Comparison of ENCODE assay signal across 17 cellular contexts in genomic region chr13:112721198-112722104, GRCh38. TPM values are rescaled to one million over a fixed set of nuclear protein-coding genes. Genes with fewer than 3 reads are reported as not detected.
A peak's percentile ranks its signal among the peaks of the same experiment; 100 is the strongest.
DNase-seq lines count a peak whose midpoint lies in the region; ATAC-seq, FAIRE-seq and TF ChIP-seq lines count a peak whose summit lies in the region.
"Had no signal": no experiment of that assay in that cellular context is flagged by ENCODE, and none has a peak within 500 bp of the region (broad histone marks: within the 10 kb centered on the region; RNA-seq: fewer than 3 reads in every experiment).

No MANE protein-coding gene starts in this region.

- peaks cover 21% of the 10 kb centered on the region for H3K27me3 Mint-ChIP-seq in GM23338 (ENCODE audit: insufficient read depth, low read depth, poor library complexity)
- H3K27me3 Mint-ChIP-seq: activated CD4-positive, alpha-beta memory T cell treated with anti-CD3 and anti-CD28 coated beads, Interleukin-2, amount 10 ng/mL, durations not matched to agents 7 days and 5 days had no signal

- no peak overlapping the region for H3K4me2 ChIP-seq in GM23338
- no peak overlapping the region for H3K4me2 ChIP-seq in GM12878 (ENCODE audit: control insufficient read depth, insufficient read depth)

- SMC1A ChIA-PET in GM12878 (lab: Charles Lee; ENCODE audit: uncharacterized antibody, unreplicated experiment) = no interaction called here

- H3F3A ChIP-seq in GM23338 (replicated peaks; ENCODE audit: low read depth) = 0 out of 2 replicates have a peak, but pooled peaks cover 12% of the 10 kb centered on the region

- H3K4me3 ChIP-seq in GM23338 (no peak overlapping the region), GM12878 (no peak overlapping the region)

- DNase-seq in GM23338 (ENCODE audit: low spot score) (no peak), GM12878 (ENCODE audit: low read depth, low spot score) (no peak), left lobe of liver (ENCODE audit: low spot score) (no peak), posterior vena cava (ENCODE audit: low spot score) (peak; percentile 77), dermis blood vessel endothelial cell (no peak), HPDE6-E6E7 (ENCODE audit: extremely low spot score) (no peak)
- DNase-seq in stimulated activated CD4-positive, alpha-beta T cell treated with anti-CD3 and anti-CD28 coated beads, Interleukin-15, amount 100 ng/mL, for 24 hours = no peak
- DNase-seq: activated CD4-positive, alpha-beta memory T cell treated with anti-CD3 and anti-CD28 coated beads, Interleukin-2, amount 10 ng/mL, durations not matched to agents 7 days and 5 days; KG1; kidney glomerular epithelial cell; NCI-H1694 treated with DMSO at 0.1 percent for 48 hours; NCI-H774; occipital lobe; SHP77 had no signal

- no peak overlapping the region for H3K9ac ChIP-seq in GM12878 (ENCODE audit: control insufficient read depth, insufficient read depth, low read length)

- H3K27me3 ChIP-seq in GM23338 (ENCODE audit: insufficient read depth) = no peaks in the 10 kb centered on the region
- no peaks in the 10 kb centered on the region for H3K27me3 ChIP-seq in GM12878 (replicated peaks in 1 of 2; ENCODE audit: control insufficient read depth in 2 of 2, insufficient read depth in 2 of 2, low read length in 1 of 2)

- CTCF ChIA-PET in GM12878 (lab: Yijun Ruan, JAX) = no interaction called here

- H3K4me3 Mint-ChIP-seq in GM23338 = no peak overlapping the region
- H3K4me3 Mint-ChIP-seq: activated CD4-positive, alpha-beta memory T cell treated with anti-CD3 and anti-CD28 coated beads, Interleukin-2, amount 10 ng/mL, durations not matched to agents 7 days and 5 days had no signal

- H3K36me3 Mint-ChIP-seq in GM23338 (ENCODE audit: low read depth) = peaks cover 52% of the 10 kb centered on the region

- TF ChIP-seq CTCF in GM23338 (conservative IDR thresholded peaks at IDR 0.05; ENCODE audit: low read depth in 2 of 2) (no peak), GM12878 (IDR thresholded peaks at IDR 0.05 in 2 of 3, conservative IDR thresholded peaks at IDR 0.05 in 1 of 3; ENCODE audit: control insufficient read depth in 2 of 3, extremely low read depth in 1 of 3, insufficient read depth in 1 of 3, low read depth in 3 of 3, low read length in 3 of 3) (no peak)

- no peaks in the 10 kb centered on the region for H3K9me2 ChIP-seq in GM23338 (ENCODE audit: insufficient read depth)

- in situ Hi-C loops in GM12878 (cut with MboI) = no loop called here

- H3K4me1 ChIP-seq in GM23338 (ENCODE audit: insufficient read depth) (peaks cover 47% of the 10 kb centered on the region), GM12878 (ENCODE audit: control insufficient read depth, insufficient read depth, low read length) (peaks cover 16% of the 10 kb centered on the region)

- H4K20me1 ChIP-seq in GM23338 (replicated peaks; ENCODE audit: insufficient read depth) (no peaks in the 10 kb centered on the region), GM12878 (ENCODE audit: control insufficient read depth, insufficient read depth) (no peaks in the 10 kb centered on the region)

- TF ChIP-seq RAD21 in GM12878 (IDR thresholded peaks at IDR 0.05; ENCODE audit: insufficient read depth, low read depth, low read length) = no peak

- H3K36me3 ChIP-seq in GM23338 (ENCODE audit: insufficient read depth) (no peaks in the 10 kb centered on the region), GM12878 (ENCODE audit: control insufficient read depth in 2 of 2, insufficient read depth in 2 of 2, low read length in 1 of 2) (peaks cover 0 to 2% of the 10 kb centered on the region in 2 experiments; a peak in 2 of 4 replicates)

- H3K79me2 ChIP-seq in GM23338 (replicated peaks; ENCODE audit: insufficient read depth) (peaks cover 77% of the 10 kb centered on the region), GM12878 (ENCODE audit: control insufficient read depth, insufficient read depth, low read length) (peaks cover 8% of the 10 kb centered on the region)

- H3K27ac Mint-ChIP-seq in GM23338 = no peak overlapping the region
- H3K27ac Mint-ChIP-seq: activated CD4-positive, alpha-beta memory T cell treated with anti-CD3 and anti-CD28 coated beads, Interleukin-2, amount 10 ng/mL, durations not matched to agents 7 days and 5 days had no signal

- ATAC-seq in GM23338 (no peak), GM12878 (no peak), left lobe of liver (peak; percentile 35), HG03521 (IDR thresholded peaks at IDR 0.05; ENCODE audit: unreplicated experiment) (no peak)

- POLR2A ChIA-PET in GM12878 (lab: Charles Lee) = no interaction called here

- no peak for TF ChIP-seq EP300 in GM12878 (IDR thresholded peaks at IDR 0.05; ENCODE audit: borderline replicate concordance in 1 of 2, control insufficient read depth in 1 of 2, low read depth in 2 of 2, low read length in 2 of 2)

- 95% methylated on average over 26 of the region's 26 CpGs for WGBS in GM12878 (ENCODE audit: insufficient coverage, insufficient replicate concordance, low lambda C conversion rate, missing lambda C conversion rate)

- H2AFZ ChIP-seq in GM23338 = no peak overlapping the region
- no peak overlapping the region for H2AFZ ChIP-seq in GM12878 (ENCODE audit: control insufficient read depth, low read depth, low read length)

- H3K27ac ChIP-seq in GM23338 (ENCODE audit: low read depth) = peak overlapping the region; percentile 55; the same call in 1 of the 2 replicates
- H3K27ac ChIP-seq in GM12878 (ENCODE audit: control insufficient read depth, insufficient read depth) = no peak overlapping the region
- H3K27ac ChIP-seq: epithelial cell of prostate had no signal

- no peaks in the 10 kb centered on the region for H3K9me3 ChIP-seq in GM12878 (replicated peaks; ENCODE audit: control insufficient read depth, insufficient read depth, low read length)

- RAD21 ChIA-PET in GM12878 (lab: Charles Lee; ENCODE audit: unreplicated experiment) = no interaction called here

- TF ChIP-seq POLR2A in GM12878 (IDR thresholded peaks at IDR 0.05; ENCODE audit: low read depth, low read length) = no peak

- intact Hi-C loops in GM12878 (cut with micrococcal nuclease; ENCODE audit: unreplicated experiment) = no loop called here
- intact Hi-C loops in posterior vena cava (cut with DNase I) = no loop called here

- H3K4me1 Mint-ChIP-seq in GM23338 = peaks cover 69% of the 10 kb centered on the region

- no peak for FAIRE-seq in GM12878 (lab: Jason Lieb, UNC)
- FAIRE-seq: bronchial epithelial cell had no signal

- peaks cover 19% of the 10 kb centered on the region for H3K9me3 Mint-ChIP-seq in GM23338
- H3K9me3 Mint-ChIP-seq: activated CD4-positive, alpha-beta memory T cell treated with anti-CD3 and anti-CD28 coated beads, Interleukin-2, amount 10 ng/mL, durations not matched to agents 7 days and 5 days had no signal

- BruUV-seq in GM12878 (replicated peaks; lab: Mats Ljungman, UMichigan) = TSS peak; percentile 12

TF ChIP-seq in GM23338, 12 proteins besides CTCF, POLR2A, EP300 and RAD21:
- TF ChIP-seq POLR2AphosphoS5 (IDR thresholded peaks at IDR 0.05; ENCODE audit: low read depth) = 0 out of 2 replicates have a peak, but pooled peaks have one; percentile 19
- TF ChIP-seq CREB1 (CRISPR knock-in tag; IDR thresholded peaks at IDR 0.05; ENCODE audit: low read depth) = no peak

TF ChIP-seq in GM12878, 131 proteins besides CTCF, POLR2A, EP300 and RAD21:
- TF ChIP-seq SP1 (IDR thresholded peaks at IDR 0.05; ENCODE audit: low read depth, low read length) (no peak), PAX8 (IDR thresholded peaks at IDR 0.05) (no peak), IKZF1 (conservative IDR thresholded peaks at IDR 0.05) (no peak), NR2C2 (IDR thresholded peaks at IDR 0.05; ENCODE audit: borderline replicate concordance, control insufficient read depth, insufficient read length, low read depth) (no peak), MYB (IDR thresholded peaks at IDR 0.05; ENCODE audit: borderline replicate concordance, low read depth, low read length) (no peak), MEF2A (IDR thresholded peaks at IDR 0.05; ENCODE audit: insufficient read depth, low read depth, low read length) (no peak), RELB (IDR thresholded peaks at IDR 0.05; ENCODE audit: low read depth) (no peak)
TF ChIP-seq in GM12878: peak in this region for 0.

RNA-seq across cellular contexts. Expression of gene ATP11A, which starts 31.6 kb away (rescaled TPM):
- 35.1 and 52.6 TPM in 2 replicates for total RNA-seq in GM23338 (2014; rRNA removed; shearing (Covaris generic))
- polyA plus RNA-seq in GM23338 (2016; fragmentation: Nextera tagmentation; extraction: Ambion mirVana) (12.3 and 12.8 TPM in 2 replicates), GM12878 (2011; rRNA removed) (5.7 and 5.9 TPM in 2 replicates), GM12878 (2014; fragmentation: Illumina TruSeq; extraction: Trizol) (17.6 and 21.6 TPM in 2 replicates), GM12878 (2014; fragmentation: Nextera tagmentation; extraction: Ambion mirVana) (1 to 10 TPM; 1.4 to 2.1 TPM), GM12878 (2014; rRNA removed) (21.9 and 31.1 TPM in 2 replicates), GM12878 (2016; fragmentation: Nextera tagmentation; extraction: Ambion mirVana) (10 to 100 TPM; 14.5 to 17.2 TPM)
- 142 and 148 TPM in 2 replicates for total RNA-seq in GM12878 (2013; cell fraction: nucleolus; rRNA removed)
- total RNA-seq in GM12878 (2014; rRNA removed) (12.3 and 14.3 TPM in 2 replicates), GM12878 (2014; rRNA removed; fragmentation: Illumina TruSeq; extraction: Trizol) (8.4 and 8.9 TPM in 2 replicates), GM12878 (2021) (59.0 and 69.6 TPM in 2 replicates), left lobe of liver (36.0 TPM), posterior vena cava (10 to 100 TPM; 52.4 to 55.5 TPM), dermis blood vessel endothelial cell (32.0 and 41.7 TPM in 2 replicates)
- polyA plus RNA-seq in GM12878 (2011; ENCODE audit: low read depth) = 10.8 TPM
- 9.3 and 11.4 TPM in 2 replicates for polyA plus RNA-seq in GM12878 (2011; cell fraction: cytosol; rRNA removed)
- polyA plus RNA-seq in GM12878 (2011; cell fraction: nucleus; rRNA removed) = 86.2 and 125 TPM in 2 replicates
- polyA plus RNA-seq in GM12878 (2012) = 16.6 and 17.2 TPM in 2 replicates
- 21.1 and 21.8 TPM in 2 replicates for polyA minus RNA-seq in GM12878 (2011; rRNA and poly(A)+ RNA removed)
- 15.1 and 16.3 TPM in 2 replicates for polyA minus RNA-seq in GM12878 (2011; cell fraction: cytosol; rRNA and poly(A)+ RNA removed)
- polyA minus RNA-seq in GM12878 (2011; cell fraction: nucleus; rRNA and poly(A)+ RNA removed) = 31.6 and 60.1 TPM in 2 replicates
